15 cellular contexts compared by ENCODE assay signal in genomic region chr20:31475472-31476312, GRCh38. TPM values are rescaled to one million over a fixed set of nuclear protein-coding genes. Genes with fewer than 3 reads are reported as not detected.
A peak's percentile ranks its signal among the peaks of the same experiment; 100 is the strongest.
DNase-seq lines count a peak whose midpoint lies in the region; ATAC-seq, FAIRE-seq and TF ChIP-seq lines count a peak whose summit lies in the region.
"Had no signal": no experiment of that assay in that cellular context is flagged by ENCODE, and none has a peak within 500 bp of the region (broad histone marks: within the 10 kb centered on the region; RNA-seq: fewer than 3 reads in every experiment).

No MANE protein-coding gene starts in this region.

- H3K27me3 Mint-ChIP-seq in endodermal cell (ENCODE audit: insufficient read depth), result peaks cover 54% of the 10 kb centered on the region
- peaks cover 32% of the 10 kb centered on the region for H3K27me3 Mint-ChIP-seq in activated CD4-positive, alpha-beta T cell treated with anti-CD3 and anti-CD28 coated beads, Interleukin-2, amount 10 ng/mL, durations not matched to agents 24 days and 14 days

- H3K4me3 ChIP-seq in HEK293 (ENCODE audit: low read depth, low read length) (0 out of 2 replicates have a peak overlapping the region, but pooled peaks have one; percentile 5), endodermal cell (ENCODE audit: low read length) (no peak overlapping the region), HepG2 (replicated peaks in 1 of 3; ENCODE audit: insufficient read depth in 1 of 3, low read depth in 2 of 3, low read length in 3 of 3) (no peak overlapping the region; a peak in 1 of 6 replicates), stomach smooth muscle (ENCODE audit: low read length in 2 of 2) (peak overlapping the region; percentile 72 to 81), PC-3 (ENCODE audit: low read length) (no peak overlapping the region)

- no peaks in the 10 kb centered on the region for H3K9me2 ChIP-seq in PC-3 (replicated peaks; ENCODE audit: low read length)

- BruUV-seq in HepG2 (replicated peaks; lab: Mats Ljungman, UMichigan) (no TSS peak), PC-3 (replicated peaks; lab: Mats Ljungman, UMichigan) (no TSS peak)

- FAIRE-seq in HepG2 (lab: Jason Lieb, UNC), result no peak
- FAIRE-seq: RCC 7860 had no signal

- TF ChIP-seq EP300 in HepG2 (IDR thresholded peaks at IDR 0.05; ENCODE audit: low read depth in 2 of 2, low read length in 2 of 2) (no peak), HepG2 (CRISPR knock-in tag; IDR thresholded peaks at IDR 0.05; ENCODE audit: borderline replicate concordance) (no peak)

- no peaks in the 10 kb centered on the region for H3F3A ChIP-seq in PC-3 (ENCODE audit: low read length, unreplicated experiment)

- TF ChIP-seq POLR2A in HepG2 (IDR thresholded peaks at IDR 0.05; ENCODE audit: insufficient read depth in 1 of 2, low read depth in 2 of 2, low read length in 2 of 2), result no peak

- no peaks in the 10 kb centered on the region for H3K79me2 ChIP-seq in HepG2 (ENCODE audit: insufficient read depth, low read length)
- no peaks in the 10 kb centered on the region for H3K79me2 ChIP-seq in PC-3 (ENCODE audit: low read length)

- H3K36me3 ChIP-seq in HEK293 (ENCODE audit: control insufficient read depth in 2 of 2, insufficient read depth in 1 of 2, low read length in 2 of 2), result no peaks in the 10 kb centered on the region
- no peaks in the 10 kb centered on the region for H3K36me3 ChIP-seq in endodermal cell (ENCODE audit: control insufficient read depth, insufficient read depth, low read length)
- H3K36me3 ChIP-seq in HepG2 (replicated peaks in 1 of 2; ENCODE audit: control insufficient read depth in 1 of 2, insufficient read depth in 2 of 2, low read length in 2 of 2), result no peaks in the 10 kb centered on the region
- H3K36me3 ChIP-seq in stomach smooth muscle (ENCODE audit: control insufficient read depth in 2 of 2, insufficient read depth in 2 of 2, low read length in 2 of 2), result no peaks in the 10 kb centered on the region
- no peaks in the 10 kb centered on the region for H3K36me3 ChIP-seq in PC-3 (ENCODE audit: low read depth, low read length)

- POLR2A ChIA-PET in HEK293 (lab: Yijun Ruan, JAX), result no interaction called here
- POLR2A ChIA-PET in HepG2 (lab: Yijun Ruan, JAX), result no interaction called here
- POLR2A ChIA-PET in PC-3 (lab: Charles Lee; ENCODE audit: unreplicated experiment), result no interaction called here

- H3K9ac ChIP-seq in endodermal cell (ENCODE audit: extremely low read depth, low read length, poor library complexity, severe bottlenecking) (no peak overlapping the region), HepG2 (ENCODE audit: insufficient read depth, low read depth, low read length) (no peak overlapping the region), stomach smooth muscle (ENCODE audit: low read length in 2 of 2) (peak overlapping the region; percentile 47 to 62), PC-3 (ENCODE audit: low read length) (no peak overlapping the region)

- no peak for TF ChIP-seq RAD21 in HepG2 (CRISPR knock-in tag; IDR thresholded peaks at IDR 0.05)

- H2AFZ ChIP-seq in HepG2 (ENCODE audit: low read length), result no peak overlapping the region
- H2AFZ ChIP-seq in PC-3 (ENCODE audit: low read length), result no peak overlapping the region

- H3K27ac ChIP-seq in HEK293 (ENCODE audit: extremely low read depth, low read depth, low read length), result no peak overlapping the region
- no peak overlapping the region for H3K27ac ChIP-seq in endodermal cell (ENCODE audit: low read depth, low read length)
- no peak overlapping the region for H3K27ac ChIP-seq in HepG2 (ENCODE audit: extremely low read length, insufficient read depth, low read length)
- H3K27ac ChIP-seq in stomach smooth muscle (ENCODE audit: low read length), result no peak overlapping the region
- H3K27ac ChIP-seq in PC-3 (ENCODE audit: low read length), result no peak overlapping the region

- no peaks in the 10 kb centered on the region for H3K9me3 ChIP-seq in HEK293 (ENCODE audit: control insufficient read depth, insufficient read depth, low read depth, low read length)
- peaks cover 33% of the 10 kb centered on the region for H3K9me3 ChIP-seq in endodermal cell (ENCODE audit: control insufficient read depth, low read length)
- no peaks in the 10 kb centered on the region for H3K9me3 ChIP-seq in HepG2 (ENCODE audit: low read length)
- H3K9me3 ChIP-seq in stomach smooth muscle (ENCODE audit: control insufficient read depth in 2 of 2, low read length in 2 of 2), result no peaks in the 10 kb centered on the region
- no peaks in the 10 kb centered on the region for H3K9me3 ChIP-seq in PC-3 (ENCODE audit: low read length)

- no peak overlapping the region for H3K4me2 ChIP-seq in HepG2 (ENCODE audit: low read depth, low read length)
- no peak overlapping the region for H3K4me2 ChIP-seq in PC-3 (ENCODE audit: low read length)

- in situ Hi-C loops in HepG2 (cut with HindIII; ENCODE audit: extremely low pct_ligation_motif_present, low pct_unique_long_range_greater_than_20kb), result loop anchor here (10.0 kb wide), 1 partner anchor 59 kb away; no protein-coding TSS in a partner anchor

- H3K4me3 Mint-ChIP-seq in endodermal cell, result no peak overlapping the region
- H3K4me3 Mint-ChIP-seq in activated CD4-positive, alpha-beta T cell treated with anti-CD3 and anti-CD28 coated beads, Interleukin-2, amount 10 ng/mL, durations not matched to agents 24 days and 14 days, result no peak overlapping the region

- H3K4me1 ChIP-seq in HEK293 (ENCODE audit: control insufficient read depth, insufficient read depth, low read length), result no peaks in the 10 kb centered on the region
- no peaks in the 10 kb centered on the region for H3K4me1 ChIP-seq in endodermal cell (ENCODE audit: control insufficient read depth, insufficient read depth, low read length)
- H3K4me1 ChIP-seq in HepG2 (ENCODE audit: insufficient read depth, low read length), result no peaks in the 10 kb centered on the region
- peaks cover 20% of the 10 kb centered on the region for H3K4me1 ChIP-seq in stomach smooth muscle (ENCODE audit: control insufficient read depth, insufficient read depth, low read length)
- H3K4me1 ChIP-seq in PC-3 (ENCODE audit: insufficient read depth, low read length), result no peaks in the 10 kb centered on the region

- 83 to 85% methylated on average over 18 to 29 of the region's 29 CpGs for WGBS in endodermal cell (ENCODE audit: insufficient coverage in 1 of 2, insufficient read length in 1 of 2), 2 experiments
- WGBS in HepG2 (ENCODE audit: low lambda C conversion rate), result 13% methylated on average over 19 of the region's 29 CpGs

- peaks cover 77% of the 10 kb centered on the region for H3K9me3 Mint-ChIP-seq in endodermal cell
- peaks cover 3% of the 10 kb centered on the region for H3K9me3 Mint-ChIP-seq in activated CD4-positive, alpha-beta T cell treated with anti-CD3 and anti-CD28 coated beads, Interleukin-2, amount 10 ng/mL, durations not matched to agents 24 days and 14 days

- H3K4me1 Mint-ChIP-seq in endodermal cell, result no peaks in the 10 kb centered on the region
- H3K4me1 Mint-ChIP-seq in activated CD4-positive, alpha-beta T cell treated with anti-CD3 and anti-CD28 coated beads, Interleukin-2, amount 10 ng/mL, durations not matched to agents 24 days and 14 days, result peaks cover 6% of the 10 kb centered on the region

- H4K20me1 ChIP-seq in HepG2 (ENCODE audit: insufficient read depth, low read length) (no peaks in the 10 kb centered on the region), PC-3 (ENCODE audit: low read length) (no peaks in the 10 kb centered on the region)

- H3K27ac Mint-ChIP-seq in endodermal cell, result no peak overlapping the region
- H3K27ac Mint-ChIP-seq in activated CD4-positive, alpha-beta T cell treated with anti-CD3 and anti-CD28 coated beads, Interleukin-2, amount 10 ng/mL, durations not matched to agents 24 days and 14 days, result no peak overlapping the region
- H3K27ac Mint-ChIP-seq: CD4-positive, alpha-beta memory T cell had no signal

- no peak for TF ChIP-seq CTCF in HEK293 (tag by site-specific recombination; IDR thresholded peaks at IDR 0.05)
- no peak for TF ChIP-seq CTCF in endodermal cell (conservative IDR thresholded peaks at IDR 0.05)
- no peak for TF ChIP-seq CTCF in HepG2 (CRISPR knock-in tag; IDR thresholded peaks at IDR 0.05)
- TF ChIP-seq CTCF in PC-3 (conservative IDR thresholded peaks at IDR 0.05; ENCODE audit: low read depth, low read length), result no peak

- intact Hi-C loops in HepG2 (cut with micrococcal nuclease; ENCODE audit: unreplicated experiment) (no loop called here), PC-3 (cut with micrococcal nuclease) (no loop called here)
- intact Hi-C loops in activated CD4-positive, alpha-beta T cell treated with anti-CD3 and anti-CD28 coated beads, Interleukin-2, amount 10 ng/mL, durations not matched to agents 24 days and 14 days (cut with micrococcal nuclease), result no loop called here

- DNase-seq in endodermal cell, result peak; percentile 46
- no peak for DNase-seq in HepG2 (ENCODE audit: low spot score)
- no peak for DNase-seq in PC-3
- DNase-seq in stimulated activated CD8-positive, alpha-beta memory T cell treated with anti-CD3 and anti-CD28 coated beads, Interleukin-4, amount 100 ng/mL, for 48 hours, result no peak
- DNase-seq in NCI-H2107 (lab: John Stamatoyannopoulos, UW), result no peak
- no peak for DNase-seq in activated CD4-positive, alpha-beta T cell treated with anti-CD3 and anti-CD28 coated beads, Interleukin-2, amount 10 ng/mL, durations not matched to agents 24 days and 14 days
- DNase-seq: CD4-positive, alpha-beta memory T cell; NCI-H2171; occipital lobe; T1000 had no signal

- H3K36me3 Mint-ChIP-seq in endodermal cell (ENCODE audit: low read depth), result peaks cover 2% of the 10 kb centered on the region
- H3K36me3 Mint-ChIP-seq in activated CD4-positive, alpha-beta T cell treated with anti-CD3 and anti-CD28 coated beads, Interleukin-2, amount 10 ng/mL, durations not matched to agents 24 days and 14 days (ENCODE audit: low read depth), result no peaks in the 10 kb centered on the region

- CTCF ChIA-PET in HEK293 (lab: Yijun Ruan, JAX) (interaction anchor here (0.6 to 1.2 kb wide), 3 partner anchors 12 to 159 kb away, joined by 3 to 4 read pairs (median 3); partner anchors contain the start of gene HM13), HepG2 (lab: Yijun Ruan, JAX; ENCODE audit: low intra/inter-chr PET ratio, low total read pairs) (no interaction called here), PC-3 (lab: Charles Lee) (no interaction called here)

- ATAC-seq in HepG2 (peak; percentile 19), PC-3 (no peak; the same call in 1 of the 2 replicates)
- ATAC-seq: HCT116 had no signal

- H3K27me3 ChIP-seq in endodermal cell (ENCODE audit: control insufficient read depth, insufficient read depth, low read length, poor library complexity, severe bottlenecking) (no peaks in the 10 kb centered on the region), HepG2 (ENCODE audit: control insufficient read depth in 1 of 2, insufficient read depth in 2 of 2, low read length in 2 of 2) (peaks cover 7 to 56% of the 10 kb centered on the region in 2 experiments; a peak in 3 of 5 replicates), stomach smooth muscle (ENCODE audit: control insufficient read depth in 1 of 2, insufficient read depth in 2 of 2, low read length in 2 of 2) (peaks cover 10 to 19% of the 10 kb centered on the region in 2 donors), PC-3 (ENCODE audit: low read length) (peaks cover 48% of the 10 kb centered on the region)

RNA-seq across cellular contexts. Expression of gene REM1, which starts 0.6 kb away (rescaled TPM):
- not detected for total RNA-seq in endodermal cell
- polyA plus RNA-seq in endodermal cell (2013, experiment 1 of 2), result not detected
- not detected for polyA plus RNA-seq in endodermal cell (2013, experiment 2 of 2)
- not detected in 2 replicates for total RNA-seq in HepG2 (2016; rRNA removed; fragmentation: Illumina TruSeq; extraction: Trizol)
- not detected in 2 replicates for total RNA-seq in HepG2 (2016; cell fraction: cytosol; rRNA removed; fragmentation: Illumina TruSeq; extraction: Trizol; ENCODE audit: low read depth)
- not detected in 2 replicates for total RNA-seq in HepG2 (2016; cell fraction: insoluble cytoplasmic fraction; rRNA removed; fragmentation: Illumina TruSeq; extraction: Trizol)
- not detected in 2 replicates for total RNA-seq in HepG2 (2016; cell fraction: membrane; rRNA removed; fragmentation: Illumina TruSeq; extraction: Trizol)
- total RNA-seq in HepG2 (2016; cell fraction: nucleus; rRNA removed; fragmentation: Illumina TruSeq; extraction: Trizol), result not detected in 2 replicates
- polyA plus RNA-seq in HepG2 (2011; rRNA removed), result not detected in 2 replicates
- not detected in 2 replicates for polyA plus RNA-seq in HepG2 (2011; cell fraction: cytosol; rRNA removed)
- not detected in 2 replicates for polyA plus RNA-seq in HepG2 (2011; cell fraction: nucleus; rRNA removed)
- not detected in 2 replicates for polyA plus RNA-seq in HepG2 (2012)
- polyA plus RNA-seq in HepG2 (2016; cell fraction: cytosol; fragmentation: Illumina TruSeq; extraction: Trizol; ENCODE audit: low read depth), result not detected in 2 replicates
- polyA plus RNA-seq in HepG2 (2016; cell fraction: insoluble cytoplasmic fraction; fragmentation: Illumina TruSeq; extraction: Trizol; ENCODE audit: low read depth), result not detected in 2 replicates
- not detected in 2 replicates for polyA plus RNA-seq in HepG2 (2016; cell fraction: membrane; fragmentation: Illumina TruSeq; extraction: Trizol; ENCODE audit: low read depth)
- polyA plus RNA-seq in HepG2 (2016; cell fraction: nucleus; fragmentation: Illumina TruSeq; extraction: Trizol; ENCODE audit: insufficient read depth, low read depth), result not detected in 2 replicates
- not detected in 2 replicates for polyA minus RNA-seq in HepG2 (2011; rRNA and poly(A)+ RNA removed; ENCODE audit: low replicate concordance)
- not detected in 2 replicates for polyA minus RNA-seq in HepG2 (2011; cell fraction: cytosol; rRNA and poly(A)+ RNA removed)
- not detected in 2 replicates for polyA minus RNA-seq in HepG2 (2011; cell fraction: nucleus; rRNA and poly(A)+ RNA removed)
- not detected in 2 replicates for total RNA-seq in PC-3 (2014; rRNA removed)
- total RNA-seq in activated CD4-positive, alpha-beta T cell treated with anti-CD3 and anti-CD28 coated beads, Interleukin-2, amount 10 ng/mL, durations not matched to agents 24 days and 14 days, result not detected in 2 replicates
- total RNA-seq: CD4-positive, alpha-beta memory T cell; kidney epithelial cell; occipital lobe had no signal
- polyA plus RNA-seq: CD4-positive, alpha-beta memory T cell had no signal

RNA-seq across cellular contexts. Expression of gene DEFB124, which starts 0.8 kb away (rescaled TPM):
- total RNA-seq in endodermal cell, result not detected
- not detected for polyA plus RNA-seq in endodermal cell (2013, experiment 1 of 2)
- polyA plus RNA-seq in endodermal cell (2013, experiment 2 of 2), result not detected
- not detected in 2 replicates for total RNA-seq in HepG2 (2016; rRNA removed; fragmentation: Illumina TruSeq; extraction: Trizol)
- not detected in 2 replicates for total RNA-seq in HepG2 (2016; cell fraction: cytosol; rRNA removed; fragmentation: Illumina TruSeq; extraction: Trizol; ENCODE audit: low read depth)
- not detected in 2 replicates for total RNA-seq in HepG2 (2016; cell fraction: insoluble cytoplasmic fraction; rRNA removed; fragmentation: Illumina TruSeq; extraction: Trizol)
- total RNA-seq in HepG2 (2016; cell fraction: membrane; rRNA removed; fragmentation: Illumina TruSeq; extraction: Trizol), result not detected in 2 replicates
- total RNA-seq in HepG2 (2016; cell fraction: nucleus; rRNA removed; fragmentation: Illumina TruSeq; extraction: Trizol), result not detected in 2 replicates
- polyA plus RNA-seq in HepG2 (2011; rRNA removed), result not detected in 2 replicates
- not detected in 2 replicates for polyA plus RNA-seq in HepG2 (2011; cell fraction: cytosol; rRNA removed)
- polyA plus RNA-seq in HepG2 (2011; cell fraction: nucleus; rRNA removed), result not detected in 2 replicates
- polyA plus RNA-seq in HepG2 (2012), result not detected in 2 replicates
- polyA plus RNA-seq in HepG2 (2016; cell fraction: cytosol; fragmentation: Illumina TruSeq; extraction: Trizol; ENCODE audit: low read depth), result not detected in 2 replicates
- polyA plus RNA-seq in HepG2 (2016; cell fraction: insoluble cytoplasmic fraction; fragmentation: Illumina TruSeq; extraction: Trizol; ENCODE audit: low read depth), result not detected in 2 replicates
- not detected in 2 replicates for polyA plus RNA-seq in HepG2 (2016; cell fraction: membrane; fragmentation: Illumina TruSeq; extraction: Trizol; ENCODE audit: low read depth)
- not detected in 2 replicates for polyA plus RNA-seq in HepG2 (2016; cell fraction: nucleus; fragmentation: Illumina TruSeq; extraction: Trizol; ENCODE audit: insufficient read depth, low read depth)
- polyA minus RNA-seq in HepG2 (2011; rRNA and poly(A)+ RNA removed; ENCODE audit: low replicate concordance), result not detected in 2 replicates
- polyA minus RNA-seq in HepG2 (2011; cell fraction: cytosol; rRNA and poly(A)+ RNA removed), result not detected in 2 replicates
- not detected in 2 replicates for polyA minus RNA-seq in HepG2 (2011; cell fraction: nucleus; rRNA and poly(A)+ RNA removed)
- total RNA-seq in PC-3 (2014; rRNA removed), result not detected in 2 replicates
- not detected in 2 replicates for total RNA-seq in activated CD4-positive, alpha-beta T cell treated with anti-CD3 and anti-CD28 coated beads, Interleukin-2, amount 10 ng/mL, durations not matched to agents 24 days and 14 days
- total RNA-seq: CD4-positive, alpha-beta memory T cell; kidney epithelial cell; occipital lobe had no signal
- polyA plus RNA-seq: CD4-positive, alpha-beta memory T cell had no signal

RNA-seq across cellular contexts. Expression of gene DEFB123, which starts 35.3 kb away (rescaled TPM):
- total RNA-seq in endodermal cell, result not detected
- not detected for polyA plus RNA-seq in endodermal cell (2013, experiment 1 of 2)
- polyA plus RNA-seq in endodermal cell (2013, experiment 2 of 2), result not detected
- not detected in 2 replicates for total RNA-seq in HepG2 (2016; rRNA removed; fragmentation: Illumina TruSeq; extraction: Trizol)
- total RNA-seq in HepG2 (2016; cell fraction: cytosol; rRNA removed; fragmentation: Illumina TruSeq; extraction: Trizol; ENCODE audit: low read depth), result not detected in 2 replicates
- total RNA-seq in HepG2 (2016; cell fraction: insoluble cytoplasmic fraction; rRNA removed; fragmentation: Illumina TruSeq; extraction: Trizol), result not detected in 2 replicates
- total RNA-seq in HepG2 (2016; cell fraction: membrane; rRNA removed; fragmentation: Illumina TruSeq; extraction: Trizol), result not detected in 2 replicates
- not detected in 2 replicates for total RNA-seq in HepG2 (2016; cell fraction: nucleus; rRNA removed; fragmentation: Illumina TruSeq; extraction: Trizol)
- not detected in 2 replicates for polyA plus RNA-seq in HepG2 (2011; rRNA removed)
- polyA plus RNA-seq in HepG2 (2011; cell fraction: cytosol; rRNA removed), result not detected in 2 replicates
- polyA plus RNA-seq in HepG2 (2011; cell fraction: nucleus; rRNA removed), result not detected in 2 replicates
- polyA plus RNA-seq in HepG2 (2012), result not detected in 2 replicates
- not detected in 2 replicates for polyA plus RNA-seq in HepG2 (2016; cell fraction: cytosol; fragmentation: Illumina TruSeq; extraction: Trizol; ENCODE audit: low read depth)
- not detected in 2 replicates for polyA plus RNA-seq in HepG2 (2016; cell fraction: insoluble cytoplasmic fraction; fragmentation: Illumina TruSeq; extraction: Trizol; ENCODE audit: low read depth)
- not detected in 2 replicates for polyA plus RNA-seq in HepG2 (2016; cell fraction: membrane; fragmentation: Illumina TruSeq; extraction: Trizol; ENCODE audit: low read depth)
- polyA plus RNA-seq in HepG2 (2016; cell fraction: nucleus; fragmentation: Illumina TruSeq; extraction: Trizol; ENCODE audit: insufficient read depth, low read depth), result not detected in 2 replicates
- not detected in 2 replicates for polyA minus RNA-seq in HepG2 (2011; rRNA and poly(A)+ RNA removed; ENCODE audit: low replicate concordance)
- polyA minus RNA-seq in HepG2 (2011; cell fraction: cytosol; rRNA and poly(A)+ RNA removed), result not detected in 2 replicates
- polyA minus RNA-seq in HepG2 (2011; cell fraction: nucleus; rRNA and poly(A)+ RNA removed), result not detected in 2 replicates
- not detected in 2 replicates for total RNA-seq in PC-3 (2014; rRNA removed)
- total RNA-seq in activated CD4-positive, alpha-beta T cell treated with anti-CD3 and anti-CD28 coated beads, Interleukin-2, amount 10 ng/mL, durations not matched to agents 24 days and 14 days, result not detected in 2 replicates
- total RNA-seq: CD4-positive, alpha-beta memory T cell; kidney epithelial cell; occipital lobe had no signal
- polyA plus RNA-seq: CD4-positive, alpha-beta memory T cell had no signal

RNA-seq across cellular contexts. Expression of gene HM13, which starts 38.5 kb away (rescaled TPM):
- 100 to 1,000 TPM; 120 to 206 TPM for total RNA-seq in endodermal cell
- polyA plus RNA-seq in endodermal cell (2013, experiment 1 of 2), result 85.1 TPM
- 81.4 TPM for polyA plus RNA-seq in endodermal cell (2013, experiment 2 of 2)
- total RNA-seq in HepG2 (2016; rRNA removed; fragmentation: Illumina TruSeq; extraction: Trizol), result 68.4 and 118 TPM in 2 replicates
- 46.8 and 55.9 TPM in 2 replicates for total RNA-seq in HepG2 (2016; cell fraction: cytosol; rRNA removed; fragmentation: Illumina TruSeq; extraction: Trizol; ENCODE audit: low read depth)
- 71.4 and 118 TPM in 2 replicates for total RNA-seq in HepG2 (2016; cell fraction: insoluble cytoplasmic fraction; rRNA removed; fragmentation: Illumina TruSeq; extraction: Trizol)
- total RNA-seq in HepG2 (2016; cell fraction: membrane; rRNA removed; fragmentation: Illumina TruSeq; extraction: Trizol), result 73.9 and 80.7 TPM in 2 replicates
- 165 and 184 TPM in 2 replicates for total RNA-seq in HepG2 (2016; cell fraction: nucleus; rRNA removed; fragmentation: Illumina TruSeq; extraction: Trizol)
- 243 and 287 TPM in 2 replicates for polyA plus RNA-seq in HepG2 (2011; rRNA removed)
- polyA plus RNA-seq in HepG2 (2011; cell fraction: cytosol; rRNA removed), result 198 and 200 TPM in 2 replicates
- polyA plus RNA-seq in HepG2 (2011; cell fraction: nucleus; rRNA removed), result 203 and 206 TPM in 2 replicates
- 156 and 233 TPM in 2 replicates for polyA plus RNA-seq in HepG2 (2012)
- polyA plus RNA-seq in HepG2 (2016; cell fraction: cytosol; fragmentation: Illumina TruSeq; extraction: Trizol; ENCODE audit: low read depth), result 90.6 and 110 TPM in 2 replicates
- polyA plus RNA-seq in HepG2 (2016; cell fraction: insoluble cytoplasmic fraction; fragmentation: Illumina TruSeq; extraction: Trizol; ENCODE audit: low read depth), result 129 and 148 TPM in 2 replicates
- polyA plus RNA-seq in HepG2 (2016; cell fraction: membrane; fragmentation: Illumina TruSeq; extraction: Trizol; ENCODE audit: low read depth), result 108 and 120 TPM in 2 replicates
- polyA plus RNA-seq in HepG2 (2016; cell fraction: nucleus; fragmentation: Illumina TruSeq; extraction: Trizol; ENCODE audit: insufficient read depth, low read depth), result 374 and 382 TPM in 2 replicates
- 365 and 413 TPM in 2 replicates for polyA minus RNA-seq in HepG2 (2011; rRNA and poly(A)+ RNA removed; ENCODE audit: low replicate concordance)
- polyA minus RNA-seq in HepG2 (2011; cell fraction: cytosol; rRNA and poly(A)+ RNA removed), result 123 and 142 TPM in 2 replicates
- 195 and 210 TPM in 2 replicates for polyA minus RNA-seq in HepG2 (2011; cell fraction: nucleus; rRNA and poly(A)+ RNA removed)
- total RNA-seq in PC-3 (2014; rRNA removed), result 99.5 and 125 TPM in 2 replicates
- 181 and 193 TPM in 2 replicates for total RNA-seq in activated CD4-positive, alpha-beta T cell treated with anti-CD3 and anti-CD28 coated beads, Interleukin-2, amount 10 ng/mL, durations not matched to agents 24 days and 14 days

Comparison
In these comparisons a context has a peak if more than half of its experiments do, and no peak if none do; other contexts are left out.
1. H3K4me3 ChIP-seq: peak in HEK293 (single experiment) and stomach smooth muscle (2 of 2); none in endodermal cell (single experiment), HepG2 (0 of 3) and PC-3 (single experiment).
2. H3K9ac ChIP-seq: peak in stomach smooth muscle (2 of 2); none in endodermal cell (single experiment), HepG2 (single experiment) and PC-3 (single experiment).
3. Of the 63 proteins assayed by ChIP-seq in both HepG2 and HEK293: peak only in HepG2: none; only in HEK293: PRDM4; in both: none; in neither: 62.